In the genomic region with DNA sequence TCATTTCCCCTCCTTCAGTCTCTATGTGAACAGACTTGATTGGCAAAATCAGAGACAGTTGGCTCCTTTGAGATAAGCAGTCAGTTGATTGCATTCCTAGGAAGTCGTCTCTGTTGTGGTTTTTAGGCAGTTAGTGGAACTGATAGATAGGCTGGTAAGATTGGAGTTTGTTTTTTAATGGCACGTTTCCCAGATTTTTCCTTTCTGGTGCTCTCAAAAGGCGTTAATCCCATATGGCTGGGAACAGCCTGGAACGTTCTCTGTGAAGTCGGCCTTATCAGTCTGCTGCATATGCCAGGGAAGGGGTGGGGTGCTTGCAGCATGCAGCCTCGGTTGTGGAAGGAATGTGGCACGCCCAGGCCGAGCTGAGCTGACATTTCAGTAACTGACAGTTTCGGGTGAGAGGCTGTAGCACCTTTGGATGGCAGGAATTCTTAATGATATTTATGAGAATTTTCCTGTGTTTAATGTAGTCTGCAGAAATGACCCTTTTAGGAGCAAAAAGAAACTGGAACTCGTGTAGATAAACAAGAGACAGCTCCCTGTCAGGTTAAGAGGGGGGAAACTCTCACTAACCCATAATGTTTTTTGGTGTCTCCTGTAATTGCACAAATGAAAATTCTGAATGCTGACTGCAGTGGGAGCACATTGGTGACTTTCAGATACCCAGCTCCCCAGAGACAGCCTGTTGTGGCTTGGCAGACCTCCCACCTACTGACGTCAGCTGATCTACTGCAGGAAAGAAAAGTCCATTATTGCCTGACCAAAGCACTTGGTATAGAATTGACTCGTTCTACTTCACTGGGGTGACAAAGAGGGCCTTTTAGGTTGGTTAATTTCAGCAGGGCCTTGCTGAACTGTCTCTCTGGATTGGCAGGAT, we compare ENCODE assay signal across 8 cellular contexts. TPM values are rescaled to one million over a fixed set of nuclear protein-coding genes. Genes with fewer than 3 reads are reported as not detected.
DNase-seq lines count a peak whose midpoint lies in the region; ATAC-seq, FAIRE-seq and TF ChIP-seq lines count a peak whose summit lies in the region.

No MANE protein-coding gene starts in this region.

- no peaks in the 10 kb centered on the region for H3K9me3 ChIP-seq in Caco-2
- no peaks in the 10 kb centered on the region for H3K9me3 ChIP-seq in keratinocyte (ENCODE audit: control insufficient read depth, low read depth, low read length)

- H4K20me1 ChIP-seq in keratinocyte (ENCODE audit: control insufficient read depth, extremely low read depth, insufficient read depth, low read length) = peaks cover 22% of the 10 kb centered on the region

- H3K4me2 ChIP-seq in keratinocyte (ENCODE audit: control insufficient read depth, extremely low read depth, insufficient read depth, low read depth, low read length) = peak overlapping the region; percentile 57

- H3K36me3 ChIP-seq in Caco-2 (ENCODE audit: control insufficient read depth, insufficient read depth, low read length) (no peaks in the 10 kb centered on the region; the same call in 1 of the 2 replicates), bronchial epithelial cell (ENCODE audit: control insufficient read depth, insufficient read depth, low read length) (peaks cover 6% of the 10 kb centered on the region), keratinocyte (ENCODE audit: control insufficient read depth in 2 of 2, extremely low read depth in 1 of 2, insufficient read depth in 2 of 2, low read length in 2 of 2) (no peaks in the 10 kb centered on the region)

- FAIRE-seq in bronchial epithelial cell (lab: Jason Lieb, UNC) (no peak), keratinocyte (lab: Jason Lieb, UNC) (peak; percentile 52)

- peak overlapping the region; percentile 19 for H3K27ac ChIP-seq in keratinocyte (ENCODE audit: control insufficient read depth, insufficient read depth, low read length)

- POLR2A ChIA-PET in Caco-2 (lab: Charles Lee) = interaction anchor here (0.5 to 0.6 kb wide), 2 partner anchors 24 to 76 kb away, joined by 3 read pairs; no protein-coding TSS in a partner anchor

- TF ChIP-seq CTCF in Caco-2 (IDR thresholded peaks at IDR 0.05; ENCODE audit: insufficient read depth in 1 of 2, low read depth in 1 of 2, low read length in 1 of 2, severe bottlenecking in 1 of 2, unreplicated experiment in 1 of 2) (no peak), bronchial epithelial cell (IDR thresholded peaks at IDR 0.05; ENCODE audit: insufficient read depth, low read length, severe bottlenecking) (no peak), keratinocyte (optimal IDR thresholded peaks at IDR 0.05 in 1 of 3, IDR thresholded peaks at IDR 0.05 in 1 of 3, conservative IDR thresholded peaks at IDR 0.05 in 1 of 3; ENCODE audit: extremely low read depth in 1 of 3, insufficient read depth in 2 of 3, low read length in 3 of 3) (no peak), CD14-positive monocyte (IDR thresholded peaks at IDR 0.05) (no peak)

- DNase-seq in Caco-2 (peak; percentile 76 to 84), LHCN-M2 (ENCODE audit: low read depth) (peak; percentile 86), bronchial epithelial cell (ENCODE audit: low read depth) (peak; percentile 67), keratinocyte (ENCODE audit: low read depth, low spot score) (no peak), CD14-positive monocyte (ENCODE audit: low spot score) (no peak)
- DNase-seq in T-helper 2 cell treated with Interferon-gamma antibody and Interleukin-4, amounts not matched to agents 5 μg/mL and 100 μg/mL, for 36 hours (ENCODE audit: low spot score) = peak; percentile 66
- DNase-seq in stimulated activated CD4-positive, alpha-beta T cell treated with anti-CD3 and anti-CD28 coated beads, Interleukin-12 subunit alpha, Interleukin-12 subunit beta, amount 100 ng/mL, for 24 hours (ENCODE audit: low read depth in 2 of 2) = peak; percentile 16 to 42

- H3K27me3 ChIP-seq in Caco-2 (replicated peaks; ENCODE audit: control insufficient read depth, insufficient read depth, low read length) (no peaks in the 10 kb centered on the region), bronchial epithelial cell (ENCODE audit: control insufficient read depth, insufficient read depth, low read length) (no peaks in the 10 kb centered on the region), keratinocyte (ENCODE audit: control insufficient read depth, extremely low read depth, insufficient read depth, low read length) (no peaks in the 10 kb centered on the region)

- dilution Hi-C loops in keratinocyte (cut with MboI; ENCODE audit: extremely low pct_ligation_motif_present, low sequenced_read_pairs) = no loop called here

- H3K27ac Mint-ChIP-seq in Caco-2 (ENCODE audit: unreplicated experiment) = peak overlapping the region; percentile 85
- peak overlapping the region; percentile 71 for H3K27ac Mint-ChIP-seq in T-helper 2 cell treated with Interferon-gamma antibody and Interleukin-4, amounts not matched to agents 5 μg/mL and 100 μg/mL, for 36 hours
- peak overlapping the region in 2 of 7 donors; percentile 37 to 60 for H3K27ac Mint-ChIP-seq in CD14-positive monocyte

- H3K36me3 Mint-ChIP-seq in Caco-2 (ENCODE audit: insufficient read depth, unreplicated experiment) = peaks cover 56% of the 10 kb centered on the region
- peaks cover 14% of the 10 kb centered on the region for H3K36me3 Mint-ChIP-seq in T-helper 2 cell treated with Interferon-gamma antibody and Interleukin-4, amounts not matched to agents 5 μg/mL and 100 μg/mL, for 36 hours (ENCODE audit: low read depth)
- H3K36me3 Mint-ChIP-seq in CD14-positive monocyte = peaks cover 7 to 12% of the 10 kb centered on the region in 2 donors

- H3K4me3 ChIP-seq in Caco-2 (ENCODE audit: low read depth, low read length) (no peak overlapping the region), bronchial epithelial cell (ENCODE audit: low read depth, low read length) (no peak overlapping the region), keratinocyte (ENCODE audit: control insufficient read depth in 2 of 3, extremely low read depth in 1 of 3, insufficient read depth in 2 of 3, low read depth in 1 of 3, low read length in 3 of 3) (peak overlapping the region in 1 of 3 experiments; percentile 16)

- H3K79me2 ChIP-seq in keratinocyte (ENCODE audit: control insufficient read depth, insufficient read depth, low read length) = peaks cover 79% of the 10 kb centered on the region

- peaks cover 23% of the 10 kb centered on the region for H3K4me1 Mint-ChIP-seq in Caco-2 (ENCODE audit: low read depth, unreplicated experiment)
- peaks cover 33% of the 10 kb centered on the region for H3K4me1 Mint-ChIP-seq in T-helper 2 cell treated with Interferon-gamma antibody and Interleukin-4, amounts not matched to agents 5 μg/mL and 100 μg/mL, for 36 hours (ENCODE audit: low read depth)
- peaks cover 14% of the 10 kb centered on the region for H3K4me1 Mint-ChIP-seq in CD14-positive monocyte

- H3K27me3 Mint-ChIP-seq in Caco-2 (ENCODE audit: insufficient read depth, unreplicated experiment) = no peaks in the 10 kb centered on the region
- no peaks in the 10 kb centered on the region for H3K27me3 Mint-ChIP-seq in T-helper 2 cell treated with Interferon-gamma antibody and Interleukin-4, amounts not matched to agents 5 μg/mL and 100 μg/mL, for 36 hours (ENCODE audit: low read depth)
- H3K27me3 Mint-ChIP-seq in CD14-positive monocyte (ENCODE audit: low read depth in 3 of 3) = peaks cover 0 to 4% (median 0%) of the 10 kb centered on the region in 3 donors

- no peak overlapping the region for H2AFZ ChIP-seq in keratinocyte (ENCODE audit: control insufficient read depth, low read length)

- no TSS peak for BruUV-seq in Caco-2 (replicated peaks; lab: Mats Ljungman, UMichigan)

- H3K9me3 Mint-ChIP-seq in Caco-2 (ENCODE audit: unreplicated experiment) (no peaks in the 10 kb centered on the region), CD14-positive monocyte (no peaks in the 10 kb centered on the region)
- H3K9me3 Mint-ChIP-seq in T-helper 2 cell treated with Interferon-gamma antibody and Interleukin-4, amounts not matched to agents 5 μg/mL and 100 μg/mL, for 36 hours = no peaks in the 10 kb centered on the region

- peak; percentile 66 for ATAC-seq in GM21723 (IDR thresholded peaks at IDR 0.05; ENCODE audit: unreplicated experiment)

- peak overlapping the region; percentile 57 for H3K4me3 Mint-ChIP-seq in Caco-2 (ENCODE audit: unreplicated experiment)
- peak overlapping the region; percentile 57 for H3K4me3 Mint-ChIP-seq in T-helper 2 cell treated with Interferon-gamma antibody and Interleukin-4, amounts not matched to agents 5 μg/mL and 100 μg/mL, for 36 hours
- no peak overlapping the region for H3K4me3 Mint-ChIP-seq in CD14-positive monocyte

- no peaks in the 10 kb centered on the region for H3K9me1 ChIP-seq in keratinocyte (ENCODE audit: control insufficient read depth, extremely low read depth, insufficient read depth, low read length)

- H3K4me1 ChIP-seq in Caco-2 (peaks cover 53% of the 10 kb centered on the region), keratinocyte (ENCODE audit: control insufficient read depth, extremely low read depth, insufficient read depth, low read length) (peaks cover 46% of the 10 kb centered on the region)

- peak overlapping the region; percentile 35 for H3K9ac ChIP-seq in keratinocyte (ENCODE audit: control insufficient read depth, extremely low read depth, insufficient read depth, low read length)

- CTCF ChIA-PET in Caco-2 (lab: Charles Lee) = interaction anchor here (0.7 kb wide), 2 partner anchors 63 to 398 kb away, joined by 3 read pairs; partner anchors contain the start of gene BBLN

- intact Hi-C loops in Caco-2 (cut with micrococcal nuclease; ENCODE audit: unreplicated experiment) (loop anchor here (2.0 kb wide), 1 partner anchor 102 kb away; the partner anchor contains the start of gene ODF2), CD14-positive monocyte (cut with micrococcal nuclease) (no loop called here)

RNA-seq across cellular contexts. Expression of gene SPTAN1, which starts 6.3 kb away (rescaled TPM):
- total RNA-seq in Caco-2 (2022) (407 and 408 TPM in 2 replicates), LHCN-M2 (2014; rRNA removed) (169 and 208 TPM in 2 replicates), bronchial epithelial cell (159 and 277 TPM in 2 replicates)
- 243 TPM for polyA plus RNA-seq in LHCN-M2 (2012)
- polyA plus RNA-seq in keratinocyte (98.7 to 112 TPM (median 101 TPM) in 3 replicates), CD14-positive monocyte (1 to 10 TPM; 6.2 to 8.5 TPM)
- 251 TPM for polyA plus RNA-seq in keratinocyte (2011; ENCODE audit: low read depth)
- polyA plus RNA-seq in keratinocyte (2011; cell fraction: cytosol; rRNA removed) = 67.2 and 80.4 TPM in 2 replicates
- polyA plus RNA-seq in keratinocyte (2011; cell fraction: nucleus; rRNA removed) = 427 and 525 TPM in 2 replicates
- polyA plus RNA-seq in keratinocyte (2012; ENCODE audit: low replicate concordance) = 134 and 162 TPM in 2 replicates
- polyA minus RNA-seq in keratinocyte = 399 to 611 TPM (median 401 TPM) in 3 replicates
- 139 TPM for polyA minus RNA-seq in keratinocyte (2011; cell fraction: cytosol; rRNA and poly(A)+ RNA removed)
- polyA minus RNA-seq in keratinocyte (2011; cell fraction: nucleus; rRNA and poly(A)+ RNA removed) = 592 and 724 TPM in 2 replicates

RNA-seq across cellular contexts. Expression of gene GLE1, which starts 54.2 kb away (rescaled TPM):
- total RNA-seq in Caco-2 (2022) (30.4 and 30.8 TPM in 2 replicates), LHCN-M2 (2014; rRNA removed) (50.1 and 53.2 TPM in 2 replicates), bronchial epithelial cell (27.1 and 30.3 TPM in 2 replicates)
- 23.5 TPM for polyA plus RNA-seq in LHCN-M2 (2012)
- polyA plus RNA-seq in keratinocyte (22.2 to 28.3 TPM (median 24.4 TPM) in 3 replicates), CD14-positive monocyte (10 to 100 TPM; 22.2 to 31.2 TPM)
- 13.4 TPM for polyA plus RNA-seq in keratinocyte (2011; ENCODE audit: low read depth)
- 18.0 and 23.1 TPM in 2 replicates for polyA plus RNA-seq in keratinocyte (2011; cell fraction: cytosol; rRNA removed)
- polyA plus RNA-seq in keratinocyte (2011; cell fraction: nucleus; rRNA removed) = 23.0 and 25.5 TPM in 2 replicates
- polyA plus RNA-seq in keratinocyte (2012; ENCODE audit: low replicate concordance) = 15.4 and 21.4 TPM in 2 replicates
- polyA minus RNA-seq in keratinocyte = 13.8 to 31.9 TPM (median 27.4 TPM) in 3 replicates
- 20.7 TPM for polyA minus RNA-seq in keratinocyte (2011; cell fraction: cytosol; rRNA and poly(A)+ RNA removed)
- 13.3 and 20.3 TPM in 2 replicates for polyA minus RNA-seq in keratinocyte (2011; cell fraction: nucleus; rRNA and poly(A)+ RNA removed)

Comparison
In these comparisons a context has a peak if more than half of its experiments do, and no peak if none do; other contexts are left out.
1. DNase-seq: peak in Caco-2 (2 of 2), LHCN-M2 (single experiment), T-helper 2 cell treated with Interferon-gamma antibody and Interleukin-4, amounts not matched to agents 5 μg/mL and 100 μg/mL, for 36 hours (single experiment), bronchial epithelial cell (single experiment) and stimulated activated CD4-positive, alpha-beta T cell treated with anti-CD3 and anti-CD28 coated beads, Interleukin-12 subunit alpha, Interleukin-12 subunit beta, amount 100 ng/mL, for 24 hours (2 of 2); none in keratinocyte (single experiment) and CD14-positive monocyte (single experiment).
2. H3K4me3 Mint-ChIP-seq: peak in Caco-2 (single experiment) and T-helper 2 cell treated with Interferon-gamma antibody and Interleukin-4, amounts not matched to agents 5 μg/mL and 100 μg/mL, for 36 hours (single experiment); none in CD14-positive monocyte (0 of 2).